ENCODE assay signal across 8 cellular contexts in genomic region chr4:6988016-6988715, GRCh38. TPM values are rescaled to one million over a fixed set of nuclear protein-coding genes. Genes with fewer than 3 reads are reported as not detected.
DNase-seq lines count a peak whose midpoint lies in the region; ATAC-seq and TF ChIP-seq lines count a peak whose summit lies in the region.

No MANE protein-coding gene starts in this region.

- H4K20me1 ChIP-seq in BLaER1, result peaks cover 98% of the 10 kb centered on the region
- H4K20me1 ChIP-seq in Loucy (ENCODE audit: insufficient read depth, low read length, poor library complexity, severe bottlenecking), result peaks cover 26% of the 10 kb centered on the region

- H3K27me3 Mint-ChIP-seq in naive B cell, result no peaks in the 10 kb centered on the region

- TF ChIP-seq CTCF in Loucy (conservative IDR thresholded peaks at IDR 0.05; ENCODE audit: low read length) (no peak), choroid plexus epithelial cell (conservative IDR thresholded peaks at IDR 0.05; ENCODE audit: low read depth, low read length) (no peak)

- H3K27ac ChIP-seq in BLaER1, result no peak overlapping the region

- H3K36me3 Mint-ChIP-seq in naive B cell, result peaks cover 0 to 4% of the 10 kb centered on the region in 2 donors

- peak overlapping the region in 4 of 6 donors; percentile 38 to 98 (median 97) for H3K27ac Mint-ChIP-seq in naive B cell

- no peak for DNase-seq in choroid plexus epithelial cell (ENCODE audit: low read depth)
- DNase-seq in naive B cell, result no peak
- no peak for DNase-seq in NCI-H187 treated with DMSO at 0.1 percent for 48 hours (lab: John Stamatoyannopoulos, UW)
- DNase-seq in RKO (ENCODE audit: low spot score), result no peak

- H3K4me2 ChIP-seq in BLaER1 (peak overlapping the region; percentile 96), Loucy (ENCODE audit: low read depth, low read length, poor library complexity, severe bottlenecking) (peak overlapping the region; percentile 96)

- H3K36me3 ChIP-seq in BLaER1, result peaks cover 47% of the 10 kb centered on the region
- H3K36me3 ChIP-seq in Loucy (ENCODE audit: insufficient read depth, low read length), result no peaks in the 10 kb centered on the region

- peak overlapping the region; percentile 86 for H3K4me3 ChIP-seq in BLaER1
- H3K4me3 ChIP-seq in Loucy (ENCODE audit: low read length, poor library complexity, severe bottlenecking), result peak overlapping the region; percentile 90
- peak overlapping the region; percentile 89 for H3K4me3 ChIP-seq in choroid plexus epithelial cell (ENCODE audit: low read depth, low read length)

- no peaks in the 10 kb centered on the region for H3K9me2 ChIP-seq in Loucy (replicated peaks; ENCODE audit: low read depth, low read length)

- H3K4me3 Mint-ChIP-seq in naive B cell, result peak overlapping the region; percentile 93 to 98 (median 96)

- peaks cover 60% of the 10 kb centered on the region for H3K79me2 ChIP-seq in Loucy (ENCODE audit: insufficient read depth, low read length)

- H2AFZ ChIP-seq in Loucy (ENCODE audit: low read length), result no peak overlapping the region

- H3K9me3 ChIP-seq in BLaER1 (no peaks in the 10 kb centered on the region), Loucy (ENCODE audit: insufficient read depth, low read depth, low read length) (no peaks in the 10 kb centered on the region)

- peaks cover 4% of the 10 kb centered on the region; the same call in 1 of the 2 replicates for H3F3A ChIP-seq in Loucy (ENCODE audit: low read depth)

- H3K9ac ChIP-seq in BLaER1 (peak overlapping the region; percentile 86), Loucy (ENCODE audit: low read depth, low read length, poor library complexity, severe bottlenecking) (peak overlapping the region; percentile 76)

- no peaks in the 10 kb centered on the region for H3K9me3 Mint-ChIP-seq in naive B cell

- ATAC-seq in naive B cell (ENCODE audit: low read depth in 2 of 2) (no peak), HG02678 (IDR thresholded peaks at IDR 0.05; ENCODE audit: unreplicated experiment) (no peak), HG03521 (IDR thresholded peaks at IDR 0.05; ENCODE audit: unreplicated experiment) (no peak)

- H3K4me1 Mint-ChIP-seq in naive B cell, result peaks cover 58 to 93% (median 85%) of the 10 kb centered on the region in 3 donors

- H3K4me1 ChIP-seq in BLaER1 (peaks cover 92% of the 10 kb centered on the region), Loucy (ENCODE audit: insufficient read depth, low read length, poor library complexity, severe bottlenecking) (peaks cover 33% of the 10 kb centered on the region)

- no peaks in the 10 kb centered on the region for H3K27me3 ChIP-seq in BLaER1
- no peaks in the 10 kb centered on the region for H3K27me3 ChIP-seq in Loucy (ENCODE audit: insufficient read depth, low read length, poor library complexity, severe bottlenecking)

RNA-seq across cellular contexts. Expression of gene TADA2B, which starts 55.0 kb away (rescaled TPM):
- 1 to 10 TPM; 4.2 to 6.3 (median 5.1) TPM for polyA plus RNA-seq in naive B cell (ENCODE audit: low read depth in 6 of 6)
